1 cellular context compared by ENCODE assay signal in the genomic region with DNA sequence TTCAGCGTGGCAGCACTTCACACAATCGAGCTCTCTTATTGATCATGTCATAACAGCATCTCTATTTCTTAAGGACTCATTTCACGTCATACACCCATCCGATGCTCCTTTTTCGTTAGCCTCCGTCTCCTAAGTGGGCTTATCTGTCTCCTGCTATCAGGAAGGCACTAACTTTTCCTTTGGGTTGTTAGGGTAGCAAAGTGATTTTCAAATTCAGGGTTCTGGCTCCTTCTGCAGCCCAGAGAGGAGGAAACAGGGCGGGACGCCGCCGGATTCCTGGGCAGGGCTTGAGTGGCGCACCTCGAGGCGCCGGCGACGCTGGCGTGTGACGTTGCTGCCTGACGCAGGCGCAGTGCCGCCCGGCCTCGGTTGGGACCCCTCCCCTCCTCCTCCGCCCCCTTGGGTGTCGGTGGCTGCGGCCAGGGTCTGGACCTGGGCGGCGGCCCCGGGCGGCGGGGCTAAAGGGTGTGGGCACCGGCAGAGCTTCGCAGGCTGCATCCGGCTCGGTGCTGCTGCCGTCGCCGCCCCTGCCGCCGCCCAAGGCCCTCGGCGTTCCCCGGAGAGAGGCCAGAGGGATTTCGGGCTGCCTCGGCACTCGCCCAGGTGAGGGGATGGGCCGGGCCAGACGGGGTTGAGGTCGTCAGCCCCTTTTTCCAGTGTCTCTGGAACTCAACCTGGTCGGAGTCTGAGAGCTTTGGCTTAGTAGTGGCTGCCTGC.
TF ChIP-seq lines count a peak whose summit lies in the region.

A gene with protein sequence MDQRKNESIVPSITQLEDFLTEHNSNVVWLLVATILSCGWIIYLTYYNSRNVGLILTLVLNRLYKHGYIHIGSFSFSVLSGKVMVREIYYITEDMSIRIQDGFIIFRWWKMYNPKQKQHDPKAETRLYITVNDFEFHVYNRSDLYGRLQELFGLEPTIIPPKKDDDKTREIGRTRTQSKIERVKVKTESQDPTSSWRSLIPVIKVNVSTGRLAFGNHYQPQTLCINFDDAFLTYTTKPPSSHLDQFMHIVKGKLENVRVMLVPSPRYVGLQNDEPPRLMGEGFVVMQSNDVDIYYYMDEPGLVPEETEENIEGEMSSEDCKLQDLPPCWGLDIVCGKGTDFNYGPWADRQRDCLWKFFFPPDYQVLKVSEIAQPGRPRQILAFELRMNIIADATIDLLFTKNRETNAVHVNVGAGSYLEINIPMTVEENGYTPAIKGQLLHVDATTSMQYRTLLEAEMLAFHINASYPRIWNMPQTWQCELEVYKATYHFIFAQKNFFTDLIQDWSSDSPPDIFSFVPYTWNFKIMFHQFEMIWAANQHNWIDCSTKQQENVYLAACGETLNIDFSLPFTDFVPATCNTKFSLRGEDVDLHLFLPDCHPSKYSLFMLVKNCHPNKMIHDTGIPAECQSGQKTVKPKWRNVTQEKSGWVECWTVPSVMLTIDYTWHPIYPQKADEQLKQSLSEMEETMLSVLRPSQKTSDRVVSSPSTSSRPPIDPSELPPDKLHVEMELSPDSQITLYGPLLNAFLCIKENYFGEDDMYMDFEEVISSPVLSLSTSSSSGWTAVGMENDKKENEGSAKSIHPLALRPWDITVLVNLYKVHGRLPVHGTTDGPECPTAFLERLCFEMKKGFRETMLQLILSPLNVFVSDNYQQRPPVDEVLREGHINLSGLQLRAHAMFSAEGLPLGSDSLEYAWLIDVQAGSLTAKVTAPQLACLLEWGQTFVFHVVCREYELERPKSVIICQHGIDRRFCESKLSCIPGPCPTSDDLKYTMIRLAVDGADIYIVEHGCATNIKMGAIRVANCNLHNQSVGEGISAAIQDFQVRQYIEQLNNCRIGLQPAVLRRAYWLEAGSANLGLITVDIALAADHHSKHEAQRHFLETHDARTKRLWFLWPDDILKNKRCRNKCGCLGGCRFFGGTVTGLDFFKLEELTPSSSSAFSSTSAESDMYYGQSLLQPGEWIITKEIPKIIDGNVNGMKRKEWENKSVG (N-terminal part only) (plus strand): TSS at position 350 of the 717 bp plus-strand sequence. CDS start 18,317 bp downstream, outside the sequence.

TF ChIP-seq in HepG2, 621 proteins besides CTCF, POLR2A, EP300 and RAD21 (continued from another document and continues in another):
- TF ChIP-seq, protein P1, sequence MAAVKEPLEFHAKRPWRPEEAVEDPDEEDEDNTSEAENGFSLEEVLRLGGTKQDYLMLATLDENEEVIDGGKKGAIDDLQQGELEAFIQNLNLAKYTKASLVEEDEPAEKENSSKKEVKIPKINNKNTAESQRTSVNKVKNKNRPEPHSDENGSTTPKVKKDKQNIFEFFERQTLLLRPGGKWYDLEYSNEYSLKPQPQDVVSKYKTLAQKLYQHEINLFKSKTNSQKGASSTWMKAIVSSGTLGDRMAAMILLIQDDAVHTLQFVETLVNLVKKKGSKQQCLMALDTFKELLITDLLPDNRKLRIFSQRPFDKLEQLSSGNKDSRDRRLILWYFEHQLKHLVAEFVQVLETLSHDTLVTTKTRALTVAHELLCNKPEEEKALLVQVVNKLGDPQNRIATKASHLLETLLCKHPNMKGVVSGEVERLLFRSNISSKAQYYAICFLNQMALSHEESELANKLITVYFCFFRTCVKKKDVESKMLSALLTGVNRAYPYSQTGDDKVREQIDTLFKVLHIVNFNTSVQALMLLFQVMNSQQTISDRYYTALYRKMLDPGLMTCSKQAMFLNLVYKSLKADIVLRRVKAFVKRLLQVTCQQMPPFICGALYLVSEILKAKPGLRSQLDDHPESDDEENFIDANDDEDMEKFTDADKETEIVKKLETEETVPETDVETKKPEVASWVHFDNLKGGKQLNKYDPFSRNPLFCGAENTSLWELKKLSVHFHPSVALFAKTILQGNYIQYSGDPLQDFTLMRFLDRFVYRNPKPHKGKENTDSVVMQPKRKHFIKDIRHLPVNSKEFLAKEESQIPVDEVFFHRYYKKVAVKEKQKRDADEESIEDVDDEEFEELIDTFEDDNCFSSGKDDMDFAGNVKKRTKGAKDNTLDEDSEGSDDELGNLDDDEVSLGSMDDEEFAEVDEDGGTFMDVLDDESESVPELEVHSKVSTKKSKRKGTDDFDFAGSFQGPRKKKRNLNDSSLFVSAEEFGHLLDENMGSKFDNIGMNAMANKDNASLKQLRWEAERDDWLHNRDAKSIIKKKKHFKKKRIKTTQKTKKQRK (IDR thresholded peaks at IDR 0.05; ENCODE audit: low read length), result no peak
- TF ChIP-seq KLF9 (CRISPR knock-in tag; IDR thresholded peaks at IDR 0.05; ENCODE audit: low read depth), result peak; percentile 73; the same call in 1 of the 2 replicates
- TF ChIP-seq, protein P2, sequence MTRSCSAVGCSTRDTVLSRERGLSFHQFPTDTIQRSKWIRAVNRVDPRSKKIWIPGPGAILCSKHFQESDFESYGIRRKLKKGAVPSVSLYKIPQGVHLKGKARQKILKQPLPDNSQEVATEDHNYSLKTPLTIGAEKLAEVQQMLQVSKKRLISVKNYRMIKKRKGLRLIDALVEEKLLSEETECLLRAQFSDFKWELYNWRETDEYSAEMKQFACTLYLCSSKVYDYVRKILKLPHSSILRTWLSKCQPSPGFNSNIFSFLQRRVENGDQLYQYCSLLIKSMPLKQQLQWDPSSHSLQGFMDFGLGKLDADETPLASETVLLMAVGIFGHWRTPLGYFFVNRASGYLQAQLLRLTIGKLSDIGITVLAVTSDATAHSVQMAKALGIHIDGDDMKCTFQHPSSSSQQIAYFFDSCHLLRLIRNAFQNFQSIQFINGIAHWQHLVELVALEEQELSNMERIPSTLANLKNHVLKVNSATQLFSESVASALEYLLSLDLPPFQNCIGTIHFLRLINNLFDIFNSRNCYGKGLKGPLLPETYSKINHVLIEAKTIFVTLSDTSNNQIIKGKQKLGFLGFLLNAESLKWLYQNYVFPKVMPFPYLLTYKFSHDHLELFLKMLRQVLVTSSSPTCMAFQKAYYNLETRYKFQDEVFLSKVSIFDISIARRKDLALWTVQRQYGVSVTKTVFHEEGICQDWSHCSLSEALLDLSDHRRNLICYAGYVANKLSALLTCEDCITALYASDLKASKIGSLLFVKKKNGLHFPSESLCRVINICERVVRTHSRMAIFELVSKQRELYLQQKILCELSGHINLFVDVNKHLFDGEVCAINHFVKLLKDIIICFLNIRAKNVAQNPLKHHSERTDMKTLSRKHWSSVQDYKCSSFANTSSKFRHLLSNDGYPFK (CRISPR knock-in tag; IDR thresholded peaks at IDR 0.05; ENCODE audit: borderline replicate concordance), result peak; percentile 63; the same call in 1 of the 2 replicates
- TF ChIP-seq FOSL1 (CRISPR knock-in tag; IDR thresholded peaks at IDR 0.05; ENCODE audit: borderline replicate concordance), result no peak
- TF ChIP-seq, protein P3, sequence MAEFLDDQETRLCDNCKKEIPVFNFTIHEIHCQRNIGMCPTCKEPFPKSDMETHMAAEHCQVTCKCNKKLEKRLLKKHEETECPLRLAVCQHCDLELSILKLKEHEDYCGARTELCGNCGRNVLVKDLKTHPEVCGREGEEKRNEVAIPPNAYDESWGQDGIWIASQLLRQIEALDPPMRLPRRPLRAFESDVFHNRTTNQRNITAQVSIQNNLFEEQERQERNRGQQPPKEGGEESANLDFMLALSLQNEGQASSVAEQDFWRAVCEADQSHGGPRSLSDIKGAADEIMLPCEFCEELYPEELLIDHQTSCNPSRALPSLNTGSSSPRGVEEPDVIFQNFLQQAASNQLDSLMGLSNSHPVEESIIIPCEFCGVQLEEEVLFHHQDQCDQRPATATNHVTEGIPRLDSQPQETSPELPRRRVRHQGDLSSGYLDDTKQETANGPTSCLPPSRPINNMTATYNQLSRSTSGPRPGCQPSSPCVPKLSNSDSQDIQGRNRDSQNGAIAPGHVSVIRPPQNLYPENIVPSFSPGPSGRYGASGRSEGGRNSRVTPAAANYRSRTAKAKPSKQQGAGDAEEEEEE (CRISPR knock-in tag; IDR thresholded peaks at IDR 0.05; ENCODE audit: borderline replicate concordance), result 0 out of 2 replicates have a peak, but pooled peaks have one; percentile 54
- no peak for TF ChIP-seq ARNTL (CRISPR knock-in tag; IDR thresholded peaks at IDR 0.05)
- peak; percentile 60; the same call in 1 of the 2 replicates for TF ChIP-seq YEATS4 (CRISPR knock-in tag; IDR thresholded peaks at IDR 0.05; ENCODE audit: borderline replicate concordance)
- TF ChIP-seq ZFP36 (IDR thresholded peaks at IDR 0.05; ENCODE audit: borderline replicate concordance, low read depth, low read length, partially characterized antibody), result no peak
- no peak for TF ChIP-seq RFX3 (CRISPR knock-in tag; IDR thresholded peaks at IDR 0.05)
- TF ChIP-seq, protein P4, sequence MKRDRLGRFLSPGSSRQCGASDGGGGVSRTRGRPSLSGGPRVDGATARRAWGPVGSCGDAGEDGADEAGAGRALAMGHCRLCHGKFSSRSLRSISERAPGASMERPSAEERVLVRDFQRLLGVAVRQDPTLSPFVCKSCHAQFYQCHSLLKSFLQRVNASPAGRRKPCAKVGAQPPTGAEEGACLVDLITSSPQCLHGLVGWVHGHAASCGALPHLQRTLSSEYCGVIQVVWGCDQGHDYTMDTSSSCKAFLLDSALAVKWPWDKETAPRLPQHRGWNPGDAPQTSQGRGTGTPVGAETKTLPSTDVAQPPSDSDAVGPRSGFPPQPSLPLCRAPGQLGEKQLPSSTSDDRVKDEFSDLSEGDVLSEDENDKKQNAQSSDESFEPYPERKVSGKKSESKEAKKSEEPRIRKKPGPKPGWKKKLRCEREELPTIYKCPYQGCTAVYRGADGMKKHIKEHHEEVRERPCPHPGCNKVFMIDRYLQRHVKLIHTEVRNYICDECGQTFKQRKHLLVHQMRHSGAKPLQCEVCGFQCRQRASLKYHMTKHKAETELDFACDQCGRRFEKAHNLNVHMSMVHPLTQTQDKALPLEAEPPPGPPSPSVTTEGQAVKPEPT (CRISPR knock-in tag; IDR thresholded peaks at IDR 0.05; ENCODE audit: low read depth), result no peak
- TF ChIP-seq, protein P5, sequence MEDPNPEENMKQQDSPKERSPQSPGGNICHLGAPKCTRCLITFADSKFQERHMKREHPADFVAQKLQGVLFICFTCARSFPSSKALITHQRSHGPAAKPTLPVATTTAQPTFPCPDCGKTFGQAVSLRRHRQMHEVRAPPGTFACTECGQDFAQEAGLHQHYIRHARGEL (CRISPR knock-in tag; IDR thresholded peaks at IDR 0.05), result no peak
- TF ChIP-seq ZNF766 (CRISPR knock-in tag; IDR thresholded peaks at IDR 0.05; ENCODE audit: borderline replicate concordance), result no peak
- no peak for TF ChIP-seq JUNB (CRISPR knock-in tag; IDR thresholded peaks at IDR 0.05; ENCODE audit: borderline replicate concordance)
- TF ChIP-seq, protein P6, sequence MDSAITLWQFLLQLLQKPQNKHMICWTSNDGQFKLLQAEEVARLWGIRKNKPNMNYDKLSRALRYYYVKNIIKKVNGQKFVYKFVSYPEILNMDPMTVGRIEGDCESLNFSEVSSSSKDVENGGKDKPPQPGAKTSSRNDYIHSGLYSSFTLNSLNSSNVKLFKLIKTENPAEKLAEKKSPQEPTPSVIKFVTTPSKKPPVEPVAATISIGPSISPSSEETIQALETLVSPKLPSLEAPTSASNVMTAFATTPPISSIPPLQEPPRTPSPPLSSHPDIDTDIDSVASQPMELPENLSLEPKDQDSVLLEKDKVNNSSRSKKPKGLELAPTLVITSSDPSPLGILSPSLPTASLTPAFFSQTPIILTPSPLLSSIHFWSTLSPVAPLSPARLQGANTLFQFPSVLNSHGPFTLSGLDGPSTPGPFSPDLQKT (CRISPR knock-in tag; IDR thresholded peaks at IDR 0.05; ENCODE audit: borderline replicate concordance), result no peak
- TF ChIP-seq ZNF790 (CRISPR knock-in tag; IDR thresholded peaks at IDR 0.05; ENCODE audit: borderline replicate concordance), result no peak
- 0 out of 2 replicates have a peak, but pooled peaks have one; percentile 77 for TF ChIP-seq ZNF563 (CRISPR knock-in tag; IDR thresholded peaks at IDR 0.05)
- TF ChIP-seq, protein P7, sequence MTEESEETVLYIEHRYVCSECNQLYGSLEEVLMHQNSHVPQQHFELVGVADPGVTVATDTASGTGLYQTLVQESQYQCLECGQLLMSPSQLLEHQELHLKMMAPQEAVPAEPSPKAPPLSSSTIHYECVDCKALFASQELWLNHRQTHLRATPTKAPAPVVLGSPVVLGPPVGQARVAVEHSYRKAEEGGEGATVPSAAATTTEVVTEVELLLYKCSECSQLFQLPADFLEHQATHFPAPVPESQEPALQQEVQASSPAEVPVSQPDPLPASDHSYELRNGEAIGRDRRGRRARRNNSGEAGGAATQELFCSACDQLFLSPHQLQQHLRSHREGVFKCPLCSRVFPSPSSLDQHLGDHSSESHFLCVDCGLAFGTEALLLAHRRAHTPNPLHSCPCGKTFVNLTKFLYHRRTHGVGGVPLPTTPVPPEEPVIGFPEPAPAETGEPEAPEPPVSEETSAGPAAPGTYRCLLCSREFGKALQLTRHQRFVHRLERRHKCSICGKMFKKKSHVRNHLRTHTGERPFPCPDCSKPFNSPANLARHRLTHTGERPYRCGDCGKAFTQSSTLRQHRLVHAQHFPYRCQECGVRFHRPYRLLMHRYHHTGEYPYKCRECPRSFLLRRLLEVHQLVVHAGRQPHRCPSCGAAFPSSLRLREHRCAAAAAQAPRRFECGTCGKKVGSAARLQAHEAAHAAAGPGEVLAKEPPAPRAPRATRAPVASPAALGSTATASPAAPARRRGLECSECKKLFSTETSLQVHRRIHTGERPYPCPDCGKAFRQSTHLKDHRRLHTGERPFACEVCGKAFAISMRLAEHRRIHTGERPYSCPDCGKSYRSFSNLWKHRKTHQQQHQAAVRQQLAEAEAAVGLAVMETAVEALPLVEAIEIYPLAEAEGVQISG (CRISPR knock-in tag; IDR thresholded peaks at IDR 0.05), result no peak; the same call in 1 of the 2 replicates
- no peak for TF ChIP-seq PCBP1 (IDR thresholded peaks at IDR 0.05; ENCODE audit: borderline replicate concordance, low read depth, low read length)
- no peak for TF ChIP-seq KDM1A (CRISPR knock-in tag; IDR thresholded peaks at IDR 0.05)
- 0 out of 2 replicates have a peak, but pooled peaks have one; percentile 23 for TF ChIP-seq DNMT3B (CRISPR knock-in tag; conservative IDR thresholded peaks at IDR 0.05)
- peak; percentile 31; the same call in 1 of the 2 replicates for TF ChIP-seq HES4 (CRISPR knock-in tag; IDR thresholded peaks at IDR 0.05; ENCODE audit: borderline replicate concordance)
- no peak for TF ChIP-seq ZNF33A (CRISPR knock-in tag; IDR thresholded peaks at IDR 0.05; ENCODE audit: borderline replicate concordance)
- TF ChIP-seq SRSF4 (IDR thresholded peaks at IDR 0.05; ENCODE audit: low read depth, low read length, poor library complexity, severe bottlenecking), result no peak
- TF ChIP-seq NCOA1 (CRISPR knock-in tag; IDR thresholded peaks at IDR 0.05), result peak; percentile 90
- no peak for TF ChIP-seq ZNF773 (CRISPR knock-in tag; IDR thresholded peaks at IDR 0.05; ENCODE audit: borderline replicate concordance)
- TF ChIP-seq, protein P8, sequence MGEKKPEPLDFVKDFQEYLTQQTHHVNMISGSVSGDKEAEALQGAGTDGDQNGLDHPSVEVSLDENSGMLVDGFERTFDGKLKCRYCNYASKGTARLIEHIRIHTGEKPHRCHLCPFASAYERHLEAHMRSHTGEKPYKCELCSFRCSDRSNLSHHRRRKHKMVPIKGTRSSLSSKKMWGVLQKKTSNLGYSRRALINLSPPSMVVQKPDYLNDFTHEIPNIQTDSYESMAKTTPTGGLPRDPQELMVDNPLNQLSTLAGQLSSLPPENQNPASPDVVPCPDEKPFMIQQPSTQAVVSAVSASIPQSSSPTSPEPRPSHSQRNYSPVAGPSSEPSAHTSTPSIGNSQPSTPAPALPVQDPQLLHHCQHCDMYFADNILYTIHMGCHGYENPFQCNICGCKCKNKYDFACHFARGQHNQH (CRISPR knock-in tag; IDR thresholded peaks at IDR 0.05), result peak; percentile 71; the same call in 1 of the 2 replicates
- no peak for TF ChIP-seq MAFG (CRISPR knock-in tag; IDR thresholded peaks at IDR 0.05)
- TF ChIP-seq, protein P9, sequence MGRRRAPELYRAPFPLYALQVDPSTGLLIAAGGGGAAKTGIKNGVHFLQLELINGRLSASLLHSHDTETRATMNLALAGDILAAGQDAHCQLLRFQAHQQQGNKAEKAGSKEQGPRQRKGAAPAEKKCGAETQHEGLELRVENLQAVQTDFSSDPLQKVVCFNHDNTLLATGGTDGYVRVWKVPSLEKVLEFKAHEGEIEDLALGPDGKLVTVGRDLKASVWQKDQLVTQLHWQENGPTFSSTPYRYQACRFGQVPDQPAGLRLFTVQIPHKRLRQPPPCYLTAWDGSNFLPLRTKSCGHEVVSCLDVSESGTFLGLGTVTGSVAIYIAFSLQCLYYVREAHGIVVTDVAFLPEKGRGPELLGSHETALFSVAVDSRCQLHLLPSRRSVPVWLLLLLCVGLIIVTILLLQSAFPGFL (CRISPR knock-in tag; IDR thresholded peaks at IDR 0.05), result no peak
- TF ChIP-seq ZNF7 (CRISPR knock-in tag; IDR thresholded peaks at IDR 0.05), result no peak
